Comparison of ENCODE assay signal across 16 cellular contexts in the genomic region with DNA sequence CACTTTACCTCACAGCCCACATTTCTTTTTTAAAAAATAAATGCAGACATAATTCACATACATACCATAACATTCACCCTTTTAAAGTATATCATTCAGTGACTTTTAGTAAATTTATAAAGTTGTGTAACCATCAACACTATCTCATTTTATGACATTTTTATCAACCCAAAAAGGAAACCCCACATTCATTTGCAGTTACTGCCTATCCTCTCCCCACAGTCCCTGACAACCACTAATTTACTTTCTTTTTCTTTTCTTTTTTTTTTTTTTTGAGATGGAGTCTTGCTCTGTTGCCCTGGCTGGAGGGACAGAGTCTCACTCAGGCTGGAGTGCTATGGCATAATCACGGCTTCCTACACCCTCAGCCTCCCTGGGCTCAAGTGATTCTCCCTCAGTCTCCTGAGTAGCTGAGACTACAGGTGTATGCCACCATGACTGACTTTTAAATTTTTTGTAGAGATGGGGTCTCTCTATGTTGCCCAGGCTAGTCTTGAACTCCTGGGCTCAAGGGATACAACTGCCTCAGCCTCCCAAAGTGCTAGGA. TPM values are rescaled to one million over a fixed set of nuclear protein-coding genes. Genes with fewer than 3 reads are reported as not detected.
DNase-seq lines count a peak whose midpoint lies in the region; ATAC-seq, FAIRE-seq and TF ChIP-seq lines count a peak whose summit lies in the region.
"Had no signal": no experiment of that assay in that cellular context is flagged by ENCODE, and none has a peak within 500 bp of the region (broad histone marks: within the 10 kb centered on the region; RNA-seq: fewer than 3 reads in every experiment).

No MANE protein-coding gene starts in this region.

- intact Hi-C loops in esophagus squamous epithelium (cut with DNase I), result loop anchor here (10.0 kb wide), 1 partner anchor 53 kb away; a partner anchor contains a TSS

- no peak overlapping the region for H3K4me3 Mint-ChIP-seq in T-helper 1 cell treated with Interleukin-12 subunit alpha and Interleukin-12 subunit beta and Interleukin-4 antibody, amounts not matched to agents 30 μg/mL and 1 μg/mL, for 36 hours
- peak overlapping the region; percentile 75 for H3K4me3 Mint-ChIP-seq in activated CD4-positive, alpha-beta memory T cell treated with anti-CD3 and anti-CD28 coated beads, Interleukin-2, amount 10 ng/mL, durations not matched to agents 7 days and 5 days
- H3K4me3 Mint-ChIP-seq in stimulated activated effector memory CD8-positive, alpha-beta T cell treated with anti-CD3 and anti-CD28 coated beads, Interleukin-12 subunit alpha, Interleukin-12 subunit beta, amount 100 ng/mL, for 72 hours, result peak overlapping the region; percentile 83

- H3K9me3 Mint-ChIP-seq in T-helper 1 cell treated with Interleukin-12 subunit alpha and Interleukin-12 subunit beta and Interleukin-4 antibody, amounts not matched to agents 30 μg/mL and 1 μg/mL, for 36 hours, result no peaks in the 10 kb centered on the region
- H3K9me3 Mint-ChIP-seq in activated CD4-positive, alpha-beta memory T cell treated with anti-CD3 and anti-CD28 coated beads, Interleukin-2, amount 10 ng/mL, durations not matched to agents 7 days and 5 days, result no peaks in the 10 kb centered on the region
- no peaks in the 10 kb centered on the region for H3K9me3 Mint-ChIP-seq in stimulated activated effector memory CD8-positive, alpha-beta T cell treated with anti-CD3 and anti-CD28 coated beads, Interleukin-12 subunit alpha, Interleukin-12 subunit beta, amount 100 ng/mL, for 72 hours

- no peak for ATAC-seq in stimulated activated effector memory CD8-positive, alpha-beta T cell treated with anti-CD3 and anti-CD28 coated beads, Interleukin-12 subunit alpha, Interleukin-12 subunit beta, amount 100 ng/mL, for 72 hours
- ATAC-seq in HG03520 (IDR thresholded peaks at IDR 0.05; ENCODE audit: unreplicated experiment), result no peak
- ATAC-seq: activated CD4-positive, CD25-positive, alpha-beta regulatory T cell treated with anti-CD3 and anti-CD28 coated beads, Interleukin-2, amount 50 U/mL, for 24 hours; body of pancreas had no signal

- FAIRE-seq in GM12892 (lab: Jason Lieb, UNC), result no peak
- FAIRE-seq: keratinocyte had no signal

- CTCF ChIA-PET in activated CD4-positive, alpha-beta memory T cell treated with anti-CD3 and anti-CD28 coated beads, Interleukin-2, amount 10 ng/mL, durations not matched to agents 7 days and 5 days (lab: Charles Lee), result no interaction called here

- POLR2A ChIA-PET in activated CD4-positive, alpha-beta memory T cell treated with anti-CD3 and anti-CD28 coated beads, Interleukin-2, amount 10 ng/mL, durations not matched to agents 7 days and 5 days (lab: Charles Lee), result interaction anchor here (1.5 to 3.0 kb wide), 2 partner anchors 19 to 52 kb away, joined by 3 to 34 read pairs; a partner anchor contains a TSS

- peak overlapping the region in 3 of 4 donors; percentile 68 to 89 (median 87) for H3K27ac ChIP-seq in esophagus squamous epithelium

- H3K27me3 Mint-ChIP-seq in T-helper 1 cell treated with Interleukin-12 subunit alpha and Interleukin-12 subunit beta and Interleukin-4 antibody, amounts not matched to agents 30 μg/mL and 1 μg/mL, for 36 hours (ENCODE audit: low read depth), result no peaks in the 10 kb centered on the region
- H3K27me3 Mint-ChIP-seq in activated CD4-positive, alpha-beta memory T cell treated with anti-CD3 and anti-CD28 coated beads, Interleukin-2, amount 10 ng/mL, durations not matched to agents 7 days and 5 days, result no peaks in the 10 kb centered on the region

- peaks cover 24% of the 10 kb centered on the region for H3K4me1 Mint-ChIP-seq in T-helper 1 cell treated with Interleukin-12 subunit alpha and Interleukin-12 subunit beta and Interleukin-4 antibody, amounts not matched to agents 30 μg/mL and 1 μg/mL, for 36 hours (ENCODE audit: low read depth)
- H3K4me1 Mint-ChIP-seq in activated CD4-positive, alpha-beta memory T cell treated with anti-CD3 and anti-CD28 coated beads, Interleukin-2, amount 10 ng/mL, durations not matched to agents 7 days and 5 days, result peaks cover 39% of the 10 kb centered on the region
- H3K4me1 Mint-ChIP-seq in stimulated activated effector memory CD8-positive, alpha-beta T cell treated with anti-CD3 and anti-CD28 coated beads, Interleukin-12 subunit alpha, Interleukin-12 subunit beta, amount 100 ng/mL, for 72 hours, result peaks cover 25% of the 10 kb centered on the region

- TF ChIP-seq CTCF in esophagus squamous epithelium (IDR thresholded peaks at IDR 0.05), result no peak

- no peaks in the 10 kb centered on the region for H3K9me3 ChIP-seq in esophagus squamous epithelium
- H3K9me3 ChIP-seq: body of pancreas had no signal

- DNase-seq in T-helper 1 cell (no peak), esophagus squamous epithelium (lab: John Stamatoyannopoulos, UW) (no peak), GM12892 (ENCODE audit: insufficient read length) (no peak), amygdala (lab: John Stamatoyannopoulos, UW) (no peak)
- DNase-seq in activated CD4-positive, alpha-beta memory T cell treated with anti-CD3 and anti-CD28 coated beads, Interleukin-2, amount 10 ng/mL, durations not matched to agents 7 days and 5 days, result no peak
- no peak for DNase-seq in stimulated activated effector memory CD8-positive, alpha-beta T cell treated with anti-CD3 and anti-CD28 coated beads, Interleukin-12 subunit alpha, Interleukin-12 subunit beta, amount 100 ng/mL, for 72 hours (ENCODE audit: low spot score in 2 of 2)
- DNase-seq: 8988T, DND-41, NCI-H1105, NCI-H524 treated with DMSO at 0.1 percent for 48 hours, SIG-M5 had no signal

- peak overlapping the region; percentile 78 for H3K27ac Mint-ChIP-seq in T-helper 1 cell treated with Interleukin-12 subunit alpha and Interleukin-12 subunit beta and Interleukin-4 antibody, amounts not matched to agents 30 μg/mL and 1 μg/mL, for 36 hours
- H3K27ac Mint-ChIP-seq in activated CD4-positive, alpha-beta memory T cell treated with anti-CD3 and anti-CD28 coated beads, Interleukin-2, amount 10 ng/mL, durations not matched to agents 7 days and 5 days, result peak overlapping the region; percentile 86
- H3K27ac Mint-ChIP-seq in stimulated activated effector memory CD8-positive, alpha-beta T cell treated with anti-CD3 and anti-CD28 coated beads, Interleukin-12 subunit alpha, Interleukin-12 subunit beta, amount 100 ng/mL, for 72 hours, result peak overlapping the region; percentile 32

- peaks cover 0 to 19% (median 0%) of the 10 kb centered on the region in 3 donors for H3K36me3 ChIP-seq in esophagus squamous epithelium

- peaks cover 3 to 38% (median 18%) of the 10 kb centered on the region in 3 donors for H3K4me1 ChIP-seq in esophagus squamous epithelium

- H3K4me3 ChIP-seq in esophagus squamous epithelium, result no peak overlapping the region
- H3K4me3 ChIP-seq: body of pancreas had no signal

- H3K27me3 ChIP-seq in esophagus squamous epithelium, result no peaks in the 10 kb centered on the region
- H3K27me3 ChIP-seq: body of pancreas had no signal

- 29 to 80% methylated on average over 1 of the region's 1 CpG for WGBS in esophagus squamous epithelium, 2 donors

- no peak for TF ChIP-seq POLR2A in esophagus squamous epithelium (IDR thresholded peaks at IDR 0.05)
- TF ChIP-seq POLR2A in GM12892 (IDR thresholded peaks at IDR 0.05; ENCODE audit: low read depth, low read length), result no peak

- H3K36me3 Mint-ChIP-seq in T-helper 1 cell treated with Interleukin-12 subunit alpha and Interleukin-12 subunit beta and Interleukin-4 antibody, amounts not matched to agents 30 μg/mL and 1 μg/mL, for 36 hours (ENCODE audit: low read depth), result peaks cover 3% of the 10 kb centered on the region
- peaks cover 15% of the 10 kb centered on the region for H3K36me3 Mint-ChIP-seq in activated CD4-positive, alpha-beta memory T cell treated with anti-CD3 and anti-CD28 coated beads, Interleukin-2, amount 10 ng/mL, durations not matched to agents 7 days and 5 days (ENCODE audit: low read depth)
- peaks cover 39% of the 10 kb centered on the region for H3K36me3 Mint-ChIP-seq in stimulated activated effector memory CD8-positive, alpha-beta T cell treated with anti-CD3 and anti-CD28 coated beads, Interleukin-12 subunit alpha, Interleukin-12 subunit beta, amount 100 ng/mL, for 72 hours

RNA-seq across cellular contexts. Expression of a gene that starts 1.5 kb away (rescaled TPM):
- 10 to 100 TPM; 42.2 to 43.4 TPM for total RNA-seq in activated CD4-positive, alpha-beta memory T cell treated with anti-CD3 and anti-CD28 coated beads, Interleukin-2, amount 10 ng/mL, durations not matched to agents 7 days and 5 days
- total RNA-seq in esophagus squamous epithelium, result 10 to 100 TPM; 10.1 to 23.0 (median 20.9) TPM
- 13.5 TPM for polyA plus RNA-seq in GM12892 (2012; ENCODE audit: missing spikeins)

RNA-seq across cellular contexts. Expression of a gene that starts 19.2 kb away (rescaled TPM):
- total RNA-seq in activated CD4-positive, alpha-beta memory T cell treated with anti-CD3 and anti-CD28 coated beads, Interleukin-2, amount 10 ng/mL, durations not matched to agents 7 days and 5 days, result 10 to 100 TPM; 32.9 to 34.7 TPM
- total RNA-seq in esophagus squamous epithelium, result 10 to 100 TPM in 3 of 4 donors, 1 to 10 TPM in 1; 8.1 to 24.2 (median 19.8) TPM
- polyA plus RNA-seq in GM12892 (2012; ENCODE audit: missing spikeins), result 16.1 TPM

RNA-seq across cellular contexts. Expression of a gene that starts 53.8 kb away (rescaled TPM):
- total RNA-seq in activated CD4-positive, alpha-beta memory T cell treated with anti-CD3 and anti-CD28 coated beads, Interleukin-2, amount 10 ng/mL, durations not matched to agents 7 days and 5 days, result 10 to 100 TPM; 35.2 to 42.2 TPM
- total RNA-seq in esophagus squamous epithelium, result 10 to 100 TPM in 3 of 4 donors, 1 to 10 TPM in 1; 9.1 to 55.0 (median 19.5) TPM
- polyA plus RNA-seq in GM12892 (2012; ENCODE audit: missing spikeins), result 4.1 TPM

Comparison
In these comparisons a context has a peak if more than half of its experiments do, and no peak if none do; other contexts are left out.
1. H3K27ac Mint-ChIP-seq: peak in every context shown above with its lines; median percentile 86 in activated CD4-positive, alpha-beta memory T cell treated with anti-CD3 and anti-CD28 coated beads, Interleukin-2, amount 10 ng/mL, durations not matched to agents 7 days and 5 days; 78 in T-helper 1 cell treated with Interleukin-12 subunit alpha and Interleukin-12 subunit beta and Interleukin-4 antibody, amounts not matched to agents 30 μg/mL and 1 μg/mL, for 36 hours; 32 in stimulated activated effector memory CD8-positive, alpha-beta T cell treated with anti-CD3 and anti-CD28 coated beads, Interleukin-12 subunit alpha, Interleukin-12 subunit beta, amount 100 ng/mL, for 72 hours.